ENCODE assay signal across 1 cellular context in the genomic region with DNA sequence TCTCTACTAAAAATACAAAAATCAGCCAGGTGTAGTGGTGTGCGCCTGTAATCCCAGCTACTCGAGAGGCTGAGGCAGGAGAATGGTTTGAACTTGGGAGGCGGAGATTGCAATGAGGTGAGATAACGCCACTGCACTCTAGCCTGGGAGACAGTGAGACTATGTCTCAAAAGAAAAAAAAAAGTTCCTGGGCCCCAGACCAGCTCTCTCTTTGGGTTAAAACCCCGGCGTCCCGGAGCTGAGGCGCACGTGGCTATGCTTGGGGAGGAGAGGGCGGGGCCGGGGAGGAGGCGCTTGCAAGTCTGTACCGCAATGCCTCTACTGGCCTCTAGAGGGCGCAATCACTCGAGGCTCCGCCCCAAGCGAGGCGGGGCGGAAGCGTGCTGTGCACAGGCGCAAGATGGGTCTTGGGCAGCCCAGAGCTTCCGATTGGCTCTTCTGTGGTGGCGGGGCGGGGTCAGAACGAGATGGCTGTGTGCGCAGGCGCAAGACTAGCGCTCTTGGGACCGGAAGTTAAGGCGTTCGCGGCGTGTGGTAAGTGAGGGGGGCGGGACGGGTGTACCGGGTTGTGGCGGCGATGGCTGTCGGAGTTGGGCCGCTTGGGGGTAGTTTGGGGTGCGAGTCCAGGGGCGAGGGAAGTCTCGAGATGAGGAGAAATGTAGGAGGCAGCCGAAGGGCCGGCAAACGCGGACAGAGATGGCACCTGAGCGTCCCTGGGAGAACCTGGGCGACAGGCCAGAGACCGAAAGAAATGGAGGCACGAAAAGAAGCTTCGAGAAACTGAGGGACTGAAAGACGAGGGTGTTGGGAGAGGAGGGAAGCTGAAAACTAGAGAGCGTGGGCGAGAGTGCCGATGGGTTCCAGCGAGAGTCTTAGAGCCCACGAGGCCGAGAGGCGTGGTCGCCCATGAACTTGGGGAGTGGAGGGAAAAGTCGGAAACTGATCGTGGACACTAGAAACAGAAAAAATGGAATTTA.
A peak's percentile ranks its signal among the peaks of the same experiment; 100 is the strongest.
TF ChIP-seq lines count a peak whose summit lies in the region.

A gene with protein sequence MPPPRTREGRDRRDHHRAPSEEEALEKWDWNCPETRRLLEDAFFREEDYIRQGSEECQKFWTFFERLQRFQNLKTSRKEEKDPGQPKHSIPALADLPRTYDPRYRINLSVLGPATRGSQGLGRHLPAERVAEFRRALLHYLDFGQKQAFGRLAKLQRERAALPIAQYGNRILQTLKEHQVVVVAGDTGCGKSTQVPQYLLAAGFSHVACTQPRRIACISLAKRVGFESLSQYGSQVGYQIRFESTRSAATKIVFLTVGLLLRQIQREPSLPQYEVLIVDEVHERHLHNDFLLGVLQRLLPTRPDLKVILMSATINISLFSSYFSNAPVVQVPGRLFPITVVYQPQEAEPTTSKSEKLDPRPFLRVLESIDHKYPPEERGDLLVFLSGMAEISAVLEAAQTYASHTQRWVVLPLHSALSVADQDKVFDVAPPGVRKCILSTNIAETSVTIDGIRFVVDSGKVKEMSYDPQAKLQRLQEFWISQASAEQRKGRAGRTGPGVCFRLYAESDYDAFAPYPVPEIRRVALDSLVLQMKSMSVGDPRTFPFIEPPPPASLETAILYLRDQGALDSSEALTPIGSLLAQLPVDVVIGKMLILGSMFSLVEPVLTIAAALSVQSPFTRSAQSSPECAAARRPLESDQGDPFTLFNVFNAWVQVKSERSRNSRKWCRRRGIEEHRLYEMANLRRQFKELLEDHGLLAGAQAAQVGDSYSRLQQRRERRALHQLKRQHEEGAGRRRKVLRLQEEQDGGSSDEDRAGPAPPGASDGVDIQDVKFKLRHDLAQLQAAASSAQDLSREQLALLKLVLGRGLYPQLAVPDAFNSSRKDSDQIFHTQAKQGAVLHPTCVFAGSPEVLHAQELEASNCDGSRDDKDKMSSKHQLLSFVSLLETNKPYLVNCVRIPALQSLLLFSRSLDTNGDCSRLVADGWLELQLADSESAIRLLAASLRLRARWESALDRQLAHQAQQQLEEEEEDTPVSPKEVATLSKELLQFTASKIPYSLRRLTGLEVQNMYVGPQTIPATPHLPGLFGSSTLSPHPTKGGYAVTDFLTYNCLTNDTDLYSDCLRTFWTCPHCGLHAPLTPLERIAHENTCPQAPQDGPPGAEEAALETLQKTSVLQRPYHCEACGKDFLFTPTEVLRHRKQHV (plus strand): TSS at position 497 of the 977 bp plus-strand sequence. CDS start 3,716 bp downstream, outside the sequence.

TF ChIP-seq in neural cell, 6 proteins besides CTCF, POLR2A, EP300 and RAD21 (continued from another document):
- TF ChIP-seq POLR2AphosphoS5 (IDR thresholded peaks at IDR 0.05), result peak; percentile 89
- peak; percentile 95 for TF ChIP-seq MXI1 (conservative IDR thresholded peaks at IDR 0.05; ENCODE audit: poor library complexity, severe bottlenecking)
- peak; percentile 69 for TF ChIP-seq SMC3 (conservative IDR thresholded peaks at IDR 0.05; ENCODE audit: poor library complexity)
